14 cellular contexts compared by ENCODE assay signal in genomic region chr1:94951509-94952208, GRCh38.
"Had no signal": no experiment of that assay in that cellular context is flagged by ENCODE, and none has a peak within 500 bp of the region (broad histone marks: within the 10 kb centered on the region; RNA-seq: fewer than 3 reads in every experiment).

No MANE protein-coding gene starts in this region.

- H3K4me3 ChIP-seq: breast epithelium, lung had no signal

- H3K4me1 ChIP-seq: breast epithelium had no signal

- H3K36me3 ChIP-seq: breast epithelium had no signal

- H3K27me3 ChIP-seq: breast epithelium had no signal

- H3K9me3 ChIP-seq: breast epithelium had no signal

- DNase-seq: activated CD4-positive, alpha-beta T cell treated with anti-CD3 and anti-CD28 coated beads for 1 hour; activated CD4-positive, alpha-beta T cell treated with anti-CD3 and anti-CD28 coated beads, Interleukin-2, amount 50 U/mL, for 48 hours; activated CD8-positive, alpha-beta memory T cell treated with anti-CD3 and anti-CD28 coated beads, Interleukin-2, amount 10 ng/mL, durations not matched to agents 7 days and 5 days; activated gamma-delta T cell; activated T-cell treated with anti-CD3 and anti-CD28 coated beads, Interleukin-2, amount 50 U/mL, for 4 hours; anterior cingulate cortex; hippocampal formation; natural killer cell; right cardiac atrium; stimulated activated CD4-positive, alpha-beta T cell treated with anti-CD3 and anti-CD28 coated beads, Interleukin-2, amount 100 ng/mL, for 24 hours; stimulated activated naive B cell treated with anti-CD40 and anti-IgM and Interleukin-4, amounts not matched to agents 10 μg/mL and 1 μg/mL and 100 μg/mL, for 72 hours; T-helper 9 cell had no signal
